In genomic region chr20:58942549-58942948, GRCh38 we compare ENCODE assay signal across 19 cellular contexts.
"Had no signal": no experiment of that assay in that cellular context is flagged by ENCODE, and none has a peak within 500 bp of the region (broad histone marks: within the 10 kb centered on the region; RNA-seq: fewer than 3 reads in every experiment).

No MANE protein-coding gene starts in this region.

- DNase-seq: effector memory CD4-positive, alpha-beta T cell; foreskin keratinocyte; immature natural killer cell; kidney; left cardiac atrium; left ventricle myocardium inferior; lower lobe of right lung; nucleus accumbens; ovary; sigmoid colon; stimulated activated CD4-positive, alpha-beta T cell treated with anti-CD3 and anti-CD28 coated beads, Interleukin-2, amount 100 ng/mL, for 24 hours; stimulated activated CD4-positive, alpha-beta T cell treated with anti-CD3 and anti-CD28 coated beads, Interleukin-4, amount 100 ng/mL, for 4 hours; stimulated activated naive B cell treated with anti-CD40 and anti-IgM and Interleukin-4, amounts not matched to agents 10 μg/mL and 1 μg/mL and 100 μg/mL, for 72 hours; stimulated activated naive CD8-positive, alpha-beta T cell treated with anti-CD3 and anti-CD28 coated beads, Interleukin-15, amount 100 ng/mL, for 72 hours; testis; transverse colon had no signal

- H3K36me3 ChIP-seq: left ventricle myocardium inferior, lower lobe of right lung, neural progenitor cell, ovary, right atrium auricular region, sigmoid colon, transverse colon had no signal

- H3K27me3 ChIP-seq: neural progenitor cell, ovary, right atrium auricular region, sigmoid colon, testis had no signal

- H3K4me1 ChIP-seq: foreskin keratinocyte, lower lobe of right lung, neural progenitor cell, right atrium auricular region, testis, transverse colon had no signal

- H3K4me3 ChIP-seq: left ventricle myocardium inferior, lower lobe of right lung, neural progenitor cell, ovary, right atrium auricular region, sigmoid colon, skin epidermis, testis, transverse colon had no signal

- H3K9me3 ChIP-seq: left ventricle myocardium inferior, lower lobe of right lung, ovary, right atrium auricular region, sigmoid colon, testis, transverse colon had no signal

- H3K27ac ChIP-seq: foreskin keratinocyte, left ventricle myocardium inferior, lower lobe of right lung, neural progenitor cell, ovary, right atrium auricular region, sigmoid colon, skin epidermis, testis, transverse colon had no signal
